In the genomic region with DNA sequence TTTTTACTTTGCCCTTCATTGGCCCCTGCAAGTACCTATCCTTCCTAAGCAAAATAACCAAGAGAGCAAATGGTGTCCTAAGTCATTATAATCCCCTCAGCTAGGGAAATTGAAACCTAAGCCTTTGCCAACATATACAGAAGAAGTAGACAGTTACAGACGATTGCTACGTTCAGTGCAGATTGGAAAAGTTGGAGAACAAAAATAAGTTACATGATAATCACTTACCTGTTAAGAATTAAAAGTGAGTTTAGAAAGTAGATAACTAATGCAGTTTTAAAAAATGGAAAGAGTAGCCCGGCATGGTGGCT, we compare ENCODE assay signal across 1 cellular context.
TF ChIP-seq lines count a peak whose summit lies in the region.

No MANE protein-coding gene starts in this region.

TF ChIP-seq in GM23338, 12 proteins besides CTCF, POLR2A, EP300 and RAD21 (continued from another document):
- TF ChIP-seq ZNF331 (CRISPR knock-in tag; IDR thresholded peaks at IDR 0.05; ENCODE audit: low read depth) (no peak), EZH2phosphoT487 (IDR thresholded peaks at IDR 0.05; ENCODE audit: unreplicated experiment) (no peak), NANOG (IDR thresholded peaks at IDR 0.05; ENCODE audit: borderline replicate concordance) (no peak), POLR2AphosphoS5 (IDR thresholded peaks at IDR 0.05; ENCODE audit: low read depth) (no peak), EZH2 (IDR thresholded peaks at IDR 0.05; ENCODE audit: low read depth, unreplicated experiment) (no peak), STAT1 (IDR thresholded peaks at IDR 0.05; ENCODE audit: unreplicated experiment) (no peak), ZNF114 (CRISPR knock-in tag; IDR thresholded peaks at IDR 0.05) (no peak)
- TF ChIP-seq, protein P1, sequence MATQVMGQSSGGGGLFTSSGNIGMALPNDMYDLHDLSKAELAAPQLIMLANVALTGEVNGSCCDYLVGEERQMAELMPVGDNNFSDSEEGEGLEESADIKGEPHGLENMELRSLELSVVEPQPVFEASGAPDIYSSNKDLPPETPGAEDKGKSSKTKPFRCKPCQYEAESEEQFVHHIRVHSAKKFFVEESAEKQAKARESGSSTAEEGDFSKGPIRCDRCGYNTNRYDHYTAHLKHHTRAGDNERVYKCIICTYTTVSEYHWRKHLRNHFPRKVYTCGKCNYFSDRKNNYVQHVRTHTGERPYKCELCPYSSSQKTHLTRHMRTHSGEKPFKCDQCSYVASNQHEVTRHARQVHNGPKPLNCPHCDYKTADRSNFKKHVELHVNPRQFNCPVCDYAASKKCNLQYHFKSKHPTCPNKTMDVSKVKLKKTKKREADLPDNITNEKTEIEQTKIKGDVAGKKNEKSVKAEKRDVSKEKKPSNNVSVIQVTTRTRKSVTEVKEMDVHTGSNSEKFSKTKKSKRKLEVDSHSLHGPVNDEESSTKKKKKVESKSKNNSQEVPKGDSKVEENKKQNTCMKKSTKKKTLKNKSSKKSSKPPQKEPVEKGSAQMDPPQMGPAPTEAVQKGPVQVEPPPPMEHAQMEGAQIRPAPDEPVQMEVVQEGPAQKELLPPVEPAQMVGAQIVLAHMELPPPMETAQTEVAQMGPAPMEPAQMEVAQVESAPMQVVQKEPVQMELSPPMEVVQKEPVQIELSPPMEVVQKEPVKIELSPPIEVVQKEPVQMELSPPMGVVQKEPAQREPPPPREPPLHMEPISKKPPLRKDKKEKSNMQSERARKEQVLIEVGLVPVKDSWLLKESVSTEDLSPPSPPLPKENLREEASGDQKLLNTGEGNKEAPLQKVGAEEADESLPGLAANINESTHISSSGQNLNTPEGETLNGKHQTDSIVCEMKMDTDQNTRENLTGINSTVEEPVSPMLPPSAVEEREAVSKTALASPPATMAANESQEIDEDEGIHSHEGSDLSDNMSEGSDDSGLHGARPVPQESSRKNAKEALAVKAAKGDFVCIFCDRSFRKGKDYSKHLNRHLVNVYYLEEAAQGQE (IDR thresholded peaks at IDR 0.05; ENCODE audit: unreplicated experiment), result no peak
- TF ChIP-seq, protein P2, sequence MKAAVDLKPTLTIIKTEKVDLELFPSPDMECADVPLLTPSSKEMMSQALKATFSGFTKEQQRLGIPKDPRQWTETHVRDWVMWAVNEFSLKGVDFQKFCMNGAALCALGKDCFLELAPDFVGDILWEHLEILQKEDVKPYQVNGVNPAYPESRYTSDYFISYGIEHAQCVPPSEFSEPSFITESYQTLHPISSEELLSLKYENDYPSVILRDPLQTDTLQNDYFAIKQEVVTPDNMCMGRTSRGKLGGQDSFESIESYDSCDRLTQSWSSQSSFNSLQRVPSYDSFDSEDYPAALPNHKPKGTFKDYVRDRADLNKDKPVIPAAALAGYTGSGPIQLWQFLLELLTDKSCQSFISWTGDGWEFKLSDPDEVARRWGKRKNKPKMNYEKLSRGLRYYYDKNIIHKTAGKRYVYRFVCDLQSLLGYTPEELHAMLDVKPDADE (IDR thresholded peaks at IDR 0.05), result no peak
